ENCODE assay signal across 21 cellular contexts in the genomic region with DNA sequence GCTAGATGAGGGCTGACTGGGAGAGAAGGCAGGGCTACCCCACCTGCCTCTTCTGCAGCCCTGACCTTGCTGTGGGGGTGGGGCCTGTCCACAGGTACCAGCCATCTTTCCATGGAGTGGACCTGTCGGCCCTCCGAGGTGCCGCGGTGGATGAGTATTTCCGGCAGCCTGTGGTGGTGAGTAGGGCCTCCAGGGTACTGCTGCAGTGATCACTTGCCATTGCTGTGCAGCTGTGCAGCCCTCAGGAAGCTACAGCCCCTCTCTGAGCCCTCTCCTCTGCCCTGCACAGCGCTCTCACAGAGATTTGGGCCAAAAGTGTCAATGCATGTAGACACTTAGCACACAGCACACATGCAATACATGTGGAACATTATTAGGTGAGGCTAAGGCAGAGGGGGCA. TPM values are rescaled to one million over a fixed set of nuclear protein-coding genes. Genes with fewer than 3 reads are reported as not detected.
DNase-seq lines count a peak whose midpoint lies in the region; ATAC-seq, FAIRE-seq and TF ChIP-seq lines count a peak whose summit lies in the region.
"Had no signal": no experiment of that assay in that cellular context is flagged by ENCODE, and none has a peak within 500 bp of the region (broad histone marks: within the 10 kb centered on the region; RNA-seq: fewer than 3 reads in every experiment).

No MANE protein-coding gene starts in this region.

- no peak overlapping the region for H3K14ac ChIP-seq in H9 (ENCODE audit: insufficient read depth, low read length)
- H3K14ac ChIP-seq in IMR-90 (replicated peaks; ENCODE audit: low read depth, low read length) = no peak overlapping the region

- intact Hi-C loops in IMR-90 (cut with micrococcal nuclease) (no loop called here), K562 (cut with micrococcal nuclease) (no loop called here)

- no peaks in the 10 kb centered on the region for H3K9me3 ChIP-seq in H9 (ENCODE audit: control insufficient read depth, low read depth, low read length)
- no peaks in the 10 kb centered on the region for H3K9me3 ChIP-seq in IMR-90 (ENCODE audit: control insufficient read depth, insufficient read depth, low read length)
- no peaks in the 10 kb centered on the region for H3K9me3 ChIP-seq in K562 (replicated peaks; ENCODE audit: control insufficient read depth, insufficient read depth, low read depth, low read length)
- no peaks in the 10 kb centered on the region for H3K9me3 ChIP-seq in skeletal muscle tissue (ENCODE audit: control insufficient read depth in 3 of 3, low read length in 3 of 3)
- H3K9me3 ChIP-seq: BLaER1 treated with 17β-estradiol and CSF1 and Interleukin-3, amounts not matched to agents 10 nM and 100 nM had no signal

- TF ChIP-seq RAD21 in IMR-90 (IDR thresholded peaks at IDR 0.05; ENCODE audit: low read length) (no peak), K562 (CRISPR knock-in tag; conservative IDR thresholded peaks at IDR 0.05 in 1 of 2, IDR thresholded peaks at IDR 0.05 in 1 of 2) (no peak)

- H3K4me1 Mint-ChIP-seq in H9 = no peaks in the 10 kb centered on the region
- H3K4me1 Mint-ChIP-seq: CD4-positive, alpha-beta memory T cell; GM23338 had no signal

- FAIRE-seq in K562 (lab: Jason Lieb, UNC) = no peak
- FAIRE-seq: A204.1, GM12892, GM19239 had no signal

- no peaks in the 10 kb centered on the region for H3K23me2 ChIP-seq in H9 (ENCODE audit: insufficient read length, low read depth, low read length, poor library complexity, severe bottlenecking)

- no peak overlapping the region for H3K18ac ChIP-seq in H9 (ENCODE audit: insufficient read length, low read depth, low read length)
- H3K18ac ChIP-seq in IMR-90 (ENCODE audit: low read depth, low read length) = no peak overlapping the region

- TF ChIP-seq CTCF in H9 (conservative IDR thresholded peaks at IDR 0.05) (no peak), IMR-90 (conservative IDR thresholded peaks at IDR 0.05; ENCODE audit: low read depth, low read length) (no peak), K562 (IDR thresholded peaks at IDR 0.05 in 2 of 3, conservative IDR thresholded peaks at IDR 0.05 in 1 of 3; ENCODE audit: insufficient read depth in 2 of 3, low read depth in 1 of 3, low read length in 3 of 3) (no peak)

- no CpG with 5 or more reads among the region's 6 CpGs for WGBS in H9 (ENCODE audit: extremely low coverage, insufficient read length, low lambda C conversion rate)
- no CpG with 5 or more reads among the region's 6 CpGs for WGBS in IMR-90 (ENCODE audit: extremely low coverage in 2 of 2, insufficient read length in 1 of 2), 2 experiments
- WGBS in K562 (ENCODE audit: insufficient coverage, low coverage, missing lambda C conversion rate) = 80% methylated on average over 1 of the region's 6 CpGs

- H4K5ac ChIP-seq in H9 (ENCODE audit: insufficient read length, low read depth, low read length) = no peak overlapping the region
- H4K5ac ChIP-seq in IMR-90 (ENCODE audit: low read depth, low read length) = no peak overlapping the region

- no peaks in the 10 kb centered on the region for H3K27me3 ChIP-seq in H9 (ENCODE audit: insufficient read depth, low read length)
- H3K27me3 ChIP-seq in IMR-90 (ENCODE audit: control insufficient read depth, insufficient read depth, low read length) = no peaks in the 10 kb centered on the region
- no peaks in the 10 kb centered on the region for H3K27me3 ChIP-seq in K562 (ENCODE audit: control insufficient read depth in 2 of 2, insufficient read depth in 2 of 2, low read length in 2 of 2)
- H3K27me3 ChIP-seq in skeletal muscle tissue (ENCODE audit: control insufficient read depth in 3 of 3, insufficient read depth in 3 of 3, low read length in 3 of 3) = no peaks in the 10 kb centered on the region
- H3K27me3 ChIP-seq: BLaER1 treated with 17β-estradiol and CSF1 and Interleukin-3, amounts not matched to agents 10 nM and 100 nM had no signal

- H2AK9ac ChIP-seq in IMR-90 (replicated peaks; ENCODE audit: low read depth, low read length, poor library complexity) = peak overlapping the region; percentile 3

- CTCF ChIA-PET in IMR-90 (lab: Yijun Ruan, JAX) (no interaction called here), K562 (lab: Yijun Ruan, JAX; ENCODE audit: low intra/inter-chr PET ratio) (no interaction called here)

- H3K9me1 ChIP-seq in IMR-90 (ENCODE audit: insufficient read depth, low read length) (no peaks in the 10 kb centered on the region), K562 (ENCODE audit: control insufficient read depth, insufficient read depth, low read length) (peaks cover 5% of the 10 kb centered on the region)

- H3K36me3 ChIP-seq in IMR-90 (ENCODE audit: control insufficient read depth, insufficient read depth, low read length) (peaks cover 56% of the 10 kb centered on the region), K562 (ENCODE audit: control insufficient read depth, insufficient read depth, low read length) (peaks cover 75% of the 10 kb centered on the region; the same call in 1 of the 3 replicates), skeletal muscle tissue (ENCODE audit: control insufficient read depth in 3 of 3, insufficient read depth in 3 of 3, low read length in 3 of 3) (peaks cover 48 to 73% (median 59%) of the 10 kb centered on the region in 3 donors)

- H3K27ac ChIP-seq in H9 (ENCODE audit: insufficient read length, low read depth, low read length) (no peak overlapping the region), IMR-90 (ENCODE audit: insufficient read depth, low read length) (no peak overlapping the region), K562 (ENCODE audit: extremely low read depth, low read depth, low read length) (no peak overlapping the region), skeletal muscle tissue (ENCODE audit: low read depth, low read length) (peak overlapping the region; percentile 36)
- H3K27ac ChIP-seq: BLaER1 treated with 17β-estradiol and CSF1 and Interleukin-3, amounts not matched to agents 10 nM and 100 nM had no signal

- no peak overlapping the region for H3K4ac ChIP-seq in H9 (ENCODE audit: low read depth, low read length)
- no peak overlapping the region for H3K4ac ChIP-seq in IMR-90 (ENCODE audit: low read depth, low read length)

- H3K9me3 Mint-ChIP-seq in H9 = no peaks in the 10 kb centered on the region
- H3K9me3 Mint-ChIP-seq: CD4-positive, alpha-beta memory T cell; GM23338 had no signal

- no peak overlapping the region for H2BK15ac ChIP-seq in H9 (ENCODE audit: low read depth, low read length)
- H2BK15ac ChIP-seq in IMR-90 (ENCODE audit: low read depth, low read length) = no peak overlapping the region

- H3K4me2 ChIP-seq in H9 (ENCODE audit: insufficient read depth, insufficient read length, low read length) = no peak overlapping the region
- no peak overlapping the region for H3K4me2 ChIP-seq in IMR-90 (ENCODE audit: low read depth, low read length)
- H3K4me2 ChIP-seq in K562 (ENCODE audit: insufficient read depth, low read length) = no peak overlapping the region
- H3K4me2 ChIP-seq: BLaER1 treated with 17β-estradiol and CSF1 and Interleukin-3, amounts not matched to agents 10 nM and 100 nM; GM23338 had no signal

- no peak for ATAC-seq in IMR-90 (ENCODE audit: low read depth)
- ATAC-seq in K562 = no peak
- ATAC-seq: GM23338 had no signal

- H4K8ac ChIP-seq in H9 (replicated peaks; ENCODE audit: insufficient read length, low read depth, low read length) (no peak overlapping the region), IMR-90 (ENCODE audit: low read depth in 2 of 2, low read length in 2 of 2) (no peak overlapping the region)

- TF ChIP-seq POLR2A in IMR-90 (IDR thresholded peaks at IDR 0.05; ENCODE audit: low read depth, low read length) = no peak
- TF ChIP-seq POLR2A in K562 (conservative IDR thresholded peaks at IDR 0.05) = no peak

- dilution Hi-C loops in IMR-90 (cut with HindIII; ENCODE audit: low sequenced_read_pairs, unreplicated experiment) = no loop called here

- in situ Hi-C loops in IMR-90 (cut with MboI; ENCODE audit: low sequenced_read_pairs) = no loop called here
- in situ Hi-C loops in K562 (cut with MboI) = no loop called here

- no peak overlapping the region for H3T11ph ChIP-seq in H9 (ENCODE audit: low read length)

- H3K79me2 ChIP-seq in H9 (ENCODE audit: insufficient read depth, low read length) = no peaks in the 10 kb centered on the region
- no peaks in the 10 kb centered on the region for H3K79me2 ChIP-seq in K562 (ENCODE audit: control insufficient read depth, insufficient read depth, low read length)

- H3K4me1 ChIP-seq in H9 (ENCODE audit: insufficient read depth, low read length) (no peaks in the 10 kb centered on the region), IMR-90 (ENCODE audit: control insufficient read depth, insufficient read depth, low read length) (peaks cover 12% of the 10 kb centered on the region), K562 (replicated peaks in 1 of 2; ENCODE audit: control insufficient read depth in 2 of 2, insufficient read depth in 2 of 2, low read length in 2 of 2) (peaks cover 0 to 47% of the 10 kb centered on the region in 2 experiments; a peak in 2 of 5 replicates), skeletal muscle tissue (ENCODE audit: control insufficient read depth in 3 of 3, insufficient read depth in 3 of 3, low read length in 3 of 3) (peaks cover 26 to 63% (median 43%) of the 10 kb centered on the region in 3 donors)
- H3K4me1 ChIP-seq: BLaER1 treated with 17β-estradiol and CSF1 and Interleukin-3, amounts not matched to agents 10 nM and 100 nM had no signal

- BruUV-seq in IMR-90 (replicated peaks; lab: Mats Ljungman, UMichigan) (no TSS peak), K562 (replicated peaks; lab: Mats Ljungman, UMichigan) (no TSS peak)

- H3K27me3 Mint-ChIP-seq in H9 (ENCODE audit: low read depth) = no peaks in the 10 kb centered on the region
- H3K27me3 Mint-ChIP-seq: B cell; CD4-positive, alpha-beta memory T cell had no signal

- H3K36me3 Mint-ChIP-seq in H9 (ENCODE audit: insufficient read depth in 1 of 3, low read depth in 3 of 3) = peaks cover 9 to 65% (median 53%) of the 10 kb centered on the region in 3 experiments; a peak in 6 of 7 replicates

- H3K23ac ChIP-seq in H9 (ENCODE audit: insufficient read length, low read depth, low read length) = no peak overlapping the region
- H3K23ac ChIP-seq in IMR-90 (ENCODE audit: low read depth, low read length) = no peak overlapping the region

- H2BK12ac ChIP-seq in H9 (ENCODE audit: insufficient read length, low read depth, low read length) = no peak overlapping the region

- H2BK120ac ChIP-seq in H9 (ENCODE audit: low read depth, low read length, poor library complexity, severe bottlenecking) (no peak overlapping the region), IMR-90 (ENCODE audit: low read depth, low read length) (no peak overlapping the region)

- H3K4me3 ChIP-seq in IMR-90 (ENCODE audit: insufficient read depth, low read depth, low read length) (no peak overlapping the region), K562 (no peak overlapping the region), skeletal muscle tissue (ENCODE audit: low read length in 3 of 3) (no peak overlapping the region)
- H3K4me3 ChIP-seq: BLaER1 treated with 17β-estradiol and CSF1 and Interleukin-3, amounts not matched to agents 10 nM and 100 nM; GM23338 had no signal

- H2AK5ac ChIP-seq in H9 (ENCODE audit: insufficient read length, low read length) (no peak overlapping the region), IMR-90 (ENCODE audit: low read depth, low read length) (no peak overlapping the region)

- no peaks in the 10 kb centered on the region for H3K79me1 ChIP-seq in H9 (ENCODE audit: insufficient read depth, low read depth, low read length, poor library complexity, severe bottlenecking)
- peaks cover 9 to 27% of the 10 kb centered on the region in 2 experiments; a peak in 3 of 4 replicates for H3K79me1 ChIP-seq in IMR-90 (ENCODE audit: low read depth in 1 of 2, low read length in 2 of 2)

- POLR2A ChIA-PET in IMR-90 (lab: Charles Lee; ENCODE audit: unreplicated experiment) = no interaction called here
- POLR2A ChIA-PET in K562 (lab: Yijun Ruan, JAX) = no interaction called here

- H3K9ac ChIP-seq in H9 (ENCODE audit: extremely low read depth, insufficient read length, low read length) (no peak overlapping the region), IMR-90 (ENCODE audit: low read depth, low read length) (no peak overlapping the region), K562 (ENCODE audit: insufficient read depth in 1 of 2, low read depth in 2 of 2, low read length in 2 of 2) (no peak overlapping the region), skeletal muscle tissue (ENCODE audit: low read depth in 1 of 3, low read length in 3 of 3) (no peak overlapping the region)
- H3K9ac ChIP-seq: BLaER1 treated with 17β-estradiol and CSF1 and Interleukin-3, amounts not matched to agents 10 nM and 100 nM had no signal

- no peak overlapping the region for H3K4me3 Mint-ChIP-seq in H9
- H3K4me3 Mint-ChIP-seq: B cell; CD4-positive, alpha-beta memory T cell; GM23338 had no signal

- no peaks in the 10 kb centered on the region for H4K20me1 ChIP-seq in H9 (ENCODE audit: control insufficient read depth, insufficient read depth, insufficient read length)
- H4K20me1 ChIP-seq in IMR-90 (ENCODE audit: insufficient read depth, low read length) = peaks cover 14% of the 10 kb centered on the region
- no peaks in the 10 kb centered on the region for H4K20me1 ChIP-seq in K562 (replicated peaks; ENCODE audit: control insufficient read depth, insufficient read depth, low read length)

- no peak for TF ChIP-seq EP300 in K562 (IDR thresholded peaks at IDR 0.05; ENCODE audit: low read length)

- H2AFZ ChIP-seq in H9 (ENCODE audit: low read length) = no peak overlapping the region
- no peak overlapping the region for H2AFZ ChIP-seq in IMR-90 (replicated peaks; ENCODE audit: low read length, poor library complexity)
- no peak overlapping the region for H2AFZ ChIP-seq in K562 (ENCODE audit: low read depth, low read length)
- H2AFZ ChIP-seq: GM23338 had no signal

- H4K91ac ChIP-seq in H9 (ENCODE audit: insufficient read length, low read depth, low read length) (no peak overlapping the region), IMR-90 (ENCODE audit: insufficient read depth, low read depth, low read length) (no peak overlapping the region)

- H2BK5ac ChIP-seq in H9 (ENCODE audit: insufficient read length, low read length) (no peak overlapping the region), IMR-90 (ENCODE audit: low read depth, low read length, poor library complexity, severe bottlenecking) (no peak overlapping the region)

- peak; percentile 20 for DNase-seq in H9
- DNase-seq in IMR-90 = no peak
- DNase-seq in K562 (ENCODE audit: extremely low read depth in 1 of 4, low spot score in 3 of 4) = no peak
- no peak for DNase-seq in SKM-1 treated with dmso at 0.1 percent for 144 hours (lab: John Stamatoyannopoulos, UW; ENCODE audit: unreplicated experiment)
- no peak for DNase-seq in activated CD4-positive, alpha-beta T cell treated with anti-CD3 and anti-CD28 coated beads, Interleukin-2, amount 50 U/mL, for 1 hour
- DNase-seq in stimulated activated CD4-positive, alpha-beta T cell treated with anti-CD3 and anti-CD28 coated beads, Interleukin-2, amount 100 ng/mL, for 24 hours = no peak
- DNase-seq in HT-29 (ENCODE audit: low spot score) = no peak
- DNase-seq: Calu3; CD4-positive, alpha-beta memory T cell; COR-L47; DMS53; DMS79 treated with DMSO at 0.1 percent for 48 hours; GF-D8; HCEC 1CT had no signal

- no peak overlapping the region for H2BK20ac ChIP-seq in H9 (ENCODE audit: low read depth, low read length, poor library complexity, severe bottlenecking)
- H2BK20ac ChIP-seq in IMR-90 (ENCODE audit: low read depth, low read length) = no peak overlapping the region

- H3K27ac Mint-ChIP-seq in H9 = no peak overlapping the region
- H3K27ac Mint-ChIP-seq: B cell; CD4-positive, alpha-beta memory T cell; GM23338 had no signal

- H3K56ac ChIP-seq in H9 (ENCODE audit: insufficient read length, low read depth, low read length) = no peak overlapping the region
- H3K56ac ChIP-seq in IMR-90 (ENCODE audit: extremely low read depth, insufficient read depth, low read length) = no peak overlapping the region

RNA-seq across cellular contexts. Expression of a gene that starts 11.8 kb away (rescaled TPM):
- 58.2 and 60.2 TPM in 2 replicates for total RNA-seq in H9 (2021)
- total RNA-seq in IMR-90 (2012; rRNA removed) = 53.6 and 61.5 TPM in 2 replicates
- 78.0 and 110 TPM in 2 replicates for polyA plus RNA-seq in IMR-90 (2012; rRNA removed)
- polyA plus RNA-seq in IMR-90 (2012; cell fraction: cytosol; rRNA removed) = 74.0 and 129 TPM in 2 replicates
- 108 and 239 TPM in 2 replicates for polyA plus RNA-seq in IMR-90 (2012; cell fraction: nucleus; rRNA removed; ENCODE audit: low replicate concordance)
- 41.8 and 150 TPM in 2 replicates for total RNA-seq in K562 (2011; cell fraction: chromatin; rRNA removed; ENCODE audit: low replicate concordance)
- total RNA-seq in K562 (2011; cell fraction: nucleolus; rRNA removed) = 200 and 225 TPM in 2 replicates
- 96.4 and 107 TPM in 2 replicates for total RNA-seq in K562 (2011; cell fraction: nucleoplasm; rRNA removed)
- total RNA-seq in K562 (2014; rRNA removed) = 65.2 and 80.4 TPM in 2 replicates
- total RNA-seq in K562 (2014; rRNA removed; fragmentation: Illumina TruSeq; extraction: Trizol) = 10.3 and 12.1 TPM in 2 replicates
- total RNA-seq in K562 (2015; rRNA removed; fragmentation: Illumina TruSeq; extraction: Trizol) = 31.6 and 32.5 TPM in 2 replicates
- total RNA-seq in K562 (2021) = 51.6 and 56.3 TPM in 2 replicates
- 40.5 and 69.1 TPM in 2 replicates for polyA plus RNA-seq in K562 (2011; rRNA removed)
- 114 and 210 TPM in 2 replicates for polyA plus RNA-seq in K562 (2011; cell fraction: cytosol; rRNA removed)
- 175 and 177 TPM in 2 replicates for polyA plus RNA-seq in K562 (2011; cell fraction: nucleus; rRNA removed)
- 41.2 and 77.2 TPM in 2 replicates for polyA plus RNA-seq in K562 (2012)
- polyA plus RNA-seq in K562 (2014; fragmentation: Illumina TruSeq; extraction: Trizol) = 20.4 and 44.1 TPM in 2 replicates
- polyA plus RNA-seq in K562 (2014; fragmentation: Nextera tagmentation; extraction: Ambion mirVana) = 1 to 10 TPM; 1.3 to 2.2 TPM
- polyA plus RNA-seq in K562 (2014; rRNA removed) = 64.3 and 74.2 TPM in 2 replicates
- 15.6 and 19.6 TPM in 2 replicates for polyA minus RNA-seq in K562 (2011; rRNA and poly(A)+ RNA removed)
- polyA minus RNA-seq in K562 (2011; cell fraction: cytosol; rRNA and poly(A)+ RNA removed) = 56.2 and 63.8 TPM in 2 replicates
- 26.0 and 30.7 TPM in 2 replicates for polyA minus RNA-seq in K562 (2011; cell fraction: nucleus; rRNA and poly(A)+ RNA removed)
- 30.3 TPM for total RNA-seq in skeletal muscle tissue
- 94.6 and 106 TPM in 2 replicates for total RNA-seq in HT-29 (2014; rRNA removed; shearing (Covaris generic))

RNA-seq across cellular contexts. Expression of a gene that starts 12.0 kb away (rescaled TPM):
- total RNA-seq in H9 (2021) (23.4 and 26.8 TPM in 2 replicates), IMR-90 (2012; rRNA removed) (13.4 and 13.9 TPM in 2 replicates), K562 (2014; rRNA removed) (29.4 and 32.7 TPM in 2 replicates), K562 (2014; rRNA removed; fragmentation: Illumina TruSeq; extraction: Trizol) (18.5 and 19.9 TPM in 2 replicates), K562 (2015; rRNA removed; fragmentation: Illumina TruSeq; extraction: Trizol) (20.2 and 20.7 TPM in 2 replicates), K562 (2021) (23.8 and 24.7 TPM in 2 replicates), skeletal muscle tissue (25.6 TPM)
- polyA plus RNA-seq in IMR-90 (2012; rRNA removed) (9.3 and 10.8 TPM in 2 replicates), K562 (2011; rRNA removed) (11.0 and 13.2 TPM in 2 replicates), K562 (2014; fragmentation: Illumina TruSeq; extraction: Trizol) (13.8 and 13.9 TPM in 2 replicates), K562 (2014; fragmentation: Nextera tagmentation; extraction: Ambion mirVana) (1 to 10 TPM; 2.4 to 3.2 TPM), K562 (2014; rRNA removed) (16.3 and 17.5 TPM in 2 replicates)
- polyA plus RNA-seq in IMR-90 (2012; cell fraction: cytosol; rRNA removed) = 13.5 and 20.9 TPM in 2 replicates
- polyA plus RNA-seq in IMR-90 (2012; cell fraction: nucleus; rRNA removed; ENCODE audit: low replicate concordance) = 5.5 and 16.3 TPM in 2 replicates
- total RNA-seq in K562 (2011; cell fraction: chromatin; rRNA removed; ENCODE audit: low replicate concordance) = 9.9 and 25.8 TPM in 2 replicates
- 30.1 and 31.0 TPM in 2 replicates for total RNA-seq in K562 (2011; cell fraction: nucleolus; rRNA removed)
- 14.4 and 15.4 TPM in 2 replicates for total RNA-seq in K562 (2011; cell fraction: nucleoplasm; rRNA removed)
- 10.3 and 20.8 TPM in 2 replicates for polyA plus RNA-seq in K562 (2011; cell fraction: cytosol; rRNA removed)
- 7.8 and 11.2 TPM in 2 replicates for polyA plus RNA-seq in K562 (2011; cell fraction: nucleus; rRNA removed)
- polyA plus RNA-seq in K562 (2012) = 17.4 and 20.2 TPM in 2 replicates
- polyA minus RNA-seq in K562 (2011; rRNA and poly(A)+ RNA removed) = 2.6 and 2.9 TPM in 2 replicates
- 4.8 and 6.6 TPM in 2 replicates for polyA minus RNA-seq in K562 (2011; cell fraction: cytosol; rRNA and poly(A)+ RNA removed)
- polyA minus RNA-seq in K562 (2011; cell fraction: nucleus; rRNA and poly(A)+ RNA removed) = 5.7 and 7.8 TPM in 2 replicates
- total RNA-seq in HT-29 (2014; rRNA removed; shearing (Covaris generic)) = 34.1 and 37.6 TPM in 2 replicates

RNA-seq across cellular contexts. Expression of a gene that starts 44.2 kb away (rescaled TPM):
- total RNA-seq in H9 (2021) = 245 and 261 TPM in 2 replicates
- total RNA-seq in IMR-90 (2012; rRNA removed) = 41.4 and 53.3 TPM in 2 replicates
- 73.6 and 85.6 TPM in 2 replicates for polyA plus RNA-seq in IMR-90 (2012; rRNA removed)
- polyA plus RNA-seq in IMR-90 (2012; cell fraction: cytosol; rRNA removed) = 54.5 and 62.3 TPM in 2 replicates
- 111 and 135 TPM in 2 replicates for polyA plus RNA-seq in IMR-90 (2012; cell fraction: nucleus; rRNA removed; ENCODE audit: low replicate concordance)
- total RNA-seq in K562 (2011; cell fraction: chromatin; rRNA removed; ENCODE audit: low replicate concordance) = 239 and 474 TPM in 2 replicates
- 201 and 202 TPM in 2 replicates for total RNA-seq in K562 (2011; cell fraction: nucleolus; rRNA removed)
- total RNA-seq in K562 (2011; cell fraction: nucleoplasm; rRNA removed) = 194 and 219 TPM in 2 replicates
- 125 and 134 TPM in 2 replicates for total RNA-seq in K562 (2014; rRNA removed)
- total RNA-seq in K562 (2014; rRNA removed; fragmentation: Illumina TruSeq; extraction: Trizol) = 45.7 and 48.4 TPM in 2 replicates
- 52.1 and 54.1 TPM in 2 replicates for total RNA-seq in K562 (2015; rRNA removed; fragmentation: Illumina TruSeq; extraction: Trizol)
- 194 and 207 TPM in 2 replicates for total RNA-seq in K562 (2021)
- polyA plus RNA-seq in K562 (2011; rRNA removed) = 40.7 and 69.1 TPM in 2 replicates
- polyA plus RNA-seq in K562 (2011; cell fraction: cytosol; rRNA removed) = 50.9 and 53.3 TPM in 2 replicates
- 84.2 and 133 TPM in 2 replicates for polyA plus RNA-seq in K562 (2011; cell fraction: nucleus; rRNA removed)
- polyA plus RNA-seq in K562 (2012) = 118 and 172 TPM in 2 replicates
- 98.6 and 118 TPM in 2 replicates for polyA plus RNA-seq in K562 (2014; fragmentation: Illumina TruSeq; extraction: Trizol)
- polyA plus RNA-seq in K562 (2014; fragmentation: Nextera tagmentation; extraction: Ambion mirVana) = 10 to 100 TPM; 19.3 to 24.8 TPM
- polyA plus RNA-seq in K562 (2014; rRNA removed) = 68.9 and 84.5 TPM in 2 replicates
- polyA minus RNA-seq in K562 (2011; rRNA and poly(A)+ RNA removed) = 91.0 and 105 TPM in 2 replicates
- polyA minus RNA-seq in K562 (2011; cell fraction: cytosol; rRNA and poly(A)+ RNA removed) = 157 and 194 TPM in 2 replicates
- polyA minus RNA-seq in K562 (2011; cell fraction: nucleus; rRNA and poly(A)+ RNA removed) = 68.0 and 102 TPM in 2 replicates
- total RNA-seq in skeletal muscle tissue = 58.5 TPM
- total RNA-seq in HT-29 (2014; rRNA removed; shearing (Covaris generic)) = 108 and 154 TPM in 2 replicates

RNA-seq across cellular contexts. Expression of a gene that starts 45.2 kb away (rescaled TPM):
- total RNA-seq in H9 (2021) (111 and 113 TPM in 2 replicates), IMR-90 (2012; rRNA removed) (17.2 and 20.3 TPM in 2 replicates), K562 (2014; rRNA removed) (31.9 and 41.8 TPM in 2 replicates), K562 (2014; rRNA removed; fragmentation: Illumina TruSeq; extraction: Trizol) (14.1 and 18.6 TPM in 2 replicates), K562 (2015; rRNA removed; fragmentation: Illumina TruSeq; extraction: Trizol) (25.2 and 27.1 TPM in 2 replicates), K562 (2021) (86.0 and 86.3 TPM in 2 replicates), skeletal muscle tissue (19.8 TPM)
- polyA plus RNA-seq in IMR-90 (2012; rRNA removed) (67.1 and 72.1 TPM in 2 replicates), K562 (2011; rRNA removed) (29.7 and 54.8 TPM in 2 replicates), K562 (2014; fragmentation: Illumina TruSeq; extraction: Trizol) (59.8 and 73.9 TPM in 2 replicates), K562 (2014; fragmentation: Nextera tagmentation; extraction: Ambion mirVana) (under 1 TPM; 0.36 to 0.65 TPM), K562 (2014; rRNA removed) (49.1 and 56.5 TPM in 2 replicates)
- 48.1 and 93.2 TPM in 2 replicates for polyA plus RNA-seq in IMR-90 (2012; cell fraction: cytosol; rRNA removed)
- 66.7 and 125 TPM in 2 replicates for polyA plus RNA-seq in IMR-90 (2012; cell fraction: nucleus; rRNA removed; ENCODE audit: low replicate concordance)
- 50.4 and 92.7 TPM in 2 replicates for total RNA-seq in K562 (2011; cell fraction: chromatin; rRNA removed; ENCODE audit: low replicate concordance)
- 57.5 and 60.4 TPM in 2 replicates for total RNA-seq in K562 (2011; cell fraction: nucleolus; rRNA removed)
- 52.4 and 52.6 TPM in 2 replicates for total RNA-seq in K562 (2011; cell fraction: nucleoplasm; rRNA removed)
- 39.1 and 73.7 TPM in 2 replicates for polyA plus RNA-seq in K562 (2011; cell fraction: cytosol; rRNA removed)
- 61.7 and 77.2 TPM in 2 replicates for polyA plus RNA-seq in K562 (2011; cell fraction: nucleus; rRNA removed)
- polyA plus RNA-seq in K562 (2012) = 54.2 and 71.7 TPM in 2 replicates
- 20.6 and 23.7 TPM in 2 replicates for polyA minus RNA-seq in K562 (2011; rRNA and poly(A)+ RNA removed)
- 32.6 and 45.6 TPM in 2 replicates for polyA minus RNA-seq in K562 (2011; cell fraction: cytosol; rRNA and poly(A)+ RNA removed)
- 13.1 and 18.4 TPM in 2 replicates for polyA minus RNA-seq in K562 (2011; cell fraction: nucleus; rRNA and poly(A)+ RNA removed)
- 40.7 and 46.0 TPM in 2 replicates for total RNA-seq in HT-29 (2014; rRNA removed; shearing (Covaris generic))
